Comparison of ENCODE assay signal across 17 cellular contexts in the genomic region with DNA sequence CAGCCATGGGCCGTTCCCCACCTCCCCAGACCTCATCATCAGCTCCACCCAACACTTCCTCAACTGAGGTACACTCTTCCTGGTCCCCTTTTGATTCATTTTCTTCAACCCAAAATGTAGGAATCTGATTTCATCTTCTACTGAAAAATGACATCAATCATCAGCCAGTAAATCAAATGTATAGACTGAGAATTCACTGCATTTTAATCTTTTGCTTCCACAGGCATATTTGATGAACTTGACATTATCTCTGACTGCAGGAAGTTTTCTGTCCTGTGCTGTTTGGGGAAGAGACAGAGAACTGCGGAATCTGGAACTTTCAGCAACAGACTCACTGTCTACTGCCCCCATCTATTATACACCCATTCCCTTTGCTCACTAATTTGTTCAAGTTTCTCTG. TPM values are rescaled to one million over a fixed set of nuclear protein-coding genes. Genes with fewer than 3 reads are reported as not detected.
DNase-seq lines count a peak whose midpoint lies in the region; ATAC-seq and TF ChIP-seq lines count a peak whose summit lies in the region.
"Had no signal": no experiment of that assay in that cellular context is flagged by ENCODE, and none has a peak within 500 bp of the region (broad histone marks: within the 10 kb centered on the region; RNA-seq: fewer than 3 reads in every experiment).

No MANE protein-coding gene starts in this region.

- no peaks in the 10 kb centered on the region for H3K4me1 ChIP-seq in neural progenitor cell
- H3K4me1 ChIP-seq: BLaER1 treated with 17β-estradiol and CSF1 and Interleukin-3, amounts not matched to agents 10 nM and 100 nM; Caco-2 had no signal

- peaks cover 7% of the 10 kb centered on the region for H3K4me1 Mint-ChIP-seq in activated naive CD4-positive, alpha-beta T cell treated with anti-CD3 and anti-CD28 coated beads, Interleukin-2, amount 10 ng/mL, durations not matched to agents 7 days and 5 days
- peaks cover 14 to 47% (median 25%) of the 10 kb centered on the region in 3 donors for H3K4me1 Mint-ChIP-seq in T-cell
- H3K4me1 Mint-ChIP-seq in immature natural killer cell = peaks cover 85 to 100% of the 10 kb centered on the region in 2 donors
- H3K4me1 Mint-ChIP-seq in neural progenitor cell = no peaks in the 10 kb centered on the region
- H3K4me1 Mint-ChIP-seq: H9 had no signal

- H3K4me3 Mint-ChIP-seq in activated naive CD4-positive, alpha-beta T cell treated with anti-CD3 and anti-CD28 coated beads, Interleukin-2, amount 10 ng/mL, durations not matched to agents 7 days and 5 days = no peak overlapping the region
- no peak overlapping the region for H3K4me3 Mint-ChIP-seq in T-cell
- H3K4me3 Mint-ChIP-seq in immature natural killer cell = peak overlapping the region; percentile 21 to 66 (median 57)
- no peak overlapping the region for H3K4me3 Mint-ChIP-seq in neural progenitor cell
- H3K4me3 Mint-ChIP-seq: CD8-positive, alpha-beta T cell; H9 had no signal

- H3K9me3 ChIP-seq in neural progenitor cell (ENCODE audit: low read depth) = no peaks in the 10 kb centered on the region
- H3K9me3 ChIP-seq: BLaER1 treated with 17β-estradiol and CSF1 and Interleukin-3, amounts not matched to agents 10 nM and 100 nM; Caco-2 had no signal

- peaks cover 44% of the 10 kb centered on the region for H3K36me3 Mint-ChIP-seq in activated naive CD4-positive, alpha-beta T cell treated with anti-CD3 and anti-CD28 coated beads, Interleukin-2, amount 10 ng/mL, durations not matched to agents 7 days and 5 days
- peaks cover 64% of the 10 kb centered on the region for H3K36me3 Mint-ChIP-seq in T-cell
- peaks cover 45 to 83% (median 52%) of the 10 kb centered on the region in 3 donors for H3K36me3 Mint-ChIP-seq in immature natural killer cell
- H3K36me3 Mint-ChIP-seq in neural progenitor cell = no peaks in the 10 kb centered on the region

- no peaks in the 10 kb centered on the region for H3K9me3 Mint-ChIP-seq in activated naive CD4-positive, alpha-beta T cell treated with anti-CD3 and anti-CD28 coated beads, Interleukin-2, amount 10 ng/mL, durations not matched to agents 7 days and 5 days
- H3K9me3 Mint-ChIP-seq in T-cell (no peaks in the 10 kb centered on the region), immature natural killer cell (no peaks in the 10 kb centered on the region), neural progenitor cell (no peaks in the 10 kb centered on the region)
- H3K9me3 Mint-ChIP-seq: CD8-positive, alpha-beta T cell; H9 had no signal

- no peak overlapping the region for H3K27ac ChIP-seq in neural progenitor cell
- H3K27ac ChIP-seq: BLaER1 treated with 17β-estradiol and CSF1 and Interleukin-3, amounts not matched to agents 10 nM and 100 nM had no signal

- no peaks in the 10 kb centered on the region for H3K36me3 ChIP-seq in neural progenitor cell
- H3K36me3 ChIP-seq: BLaER1 treated with 17β-estradiol and CSF1 and Interleukin-3, amounts not matched to agents 10 nM and 100 nM had no signal

- H3F3A ChIP-seq in neural progenitor cell (ENCODE audit: low read depth) = no peaks in the 10 kb centered on the region

- DNase-seq in activated naive CD4-positive, alpha-beta T cell treated with anti-CD3 and anti-CD28 coated beads, Interleukin-2, amount 10 ng/mL, durations not matched to agents 7 days and 5 days = no peak
- no peak for DNase-seq in activated naive CD4-positive, alpha-beta T cell treated with Interleukin-2 at 50 U/mL for 16 hours
- DNase-seq in T-cell = no peak
- DNase-seq in immature natural killer cell = no peak
- no peak for DNase-seq in neural progenitor cell (ENCODE audit: low spot score)
- no peak for DNase-seq in HuH-7 (ENCODE audit: low spot score)
- no peak for DNase-seq in GF-D8 (lab: John Stamatoyannopoulos, UW)
- DNase-seq: ACHN; Caco-2; CD8-positive, alpha-beta T cell; DND-41; GDM1; GOT3; H9 had no signal

- H3K27me3 ChIP-seq in neural progenitor cell = no peaks in the 10 kb centered on the region
- H3K27me3 ChIP-seq: BLaER1 treated with 17β-estradiol and CSF1 and Interleukin-3, amounts not matched to agents 10 nM and 100 nM had no signal

- no peaks in the 10 kb centered on the region for H4K20me1 ChIP-seq in neural progenitor cell (ENCODE audit: low read depth)
- H4K20me1 ChIP-seq: BLaER1 treated with 17β-estradiol and CSF1 and Interleukin-3, amounts not matched to agents 10 nM and 100 nM had no signal

- no peak overlapping the region for H3K4me2 ChIP-seq in neural progenitor cell
- H3K4me2 ChIP-seq: BLaER1 treated with 17β-estradiol and CSF1 and Interleukin-3, amounts not matched to agents 10 nM and 100 nM had no signal

- ATAC-seq in T-cell (replicated peaks in 1 of 4) = no peak
- ATAC-seq: CD8-positive, alpha-beta T cell had no signal

- no peak overlapping the region for H3K9ac ChIP-seq in neural progenitor cell
- H3K9ac ChIP-seq: BLaER1 treated with 17β-estradiol and CSF1 and Interleukin-3, amounts not matched to agents 10 nM and 100 nM had no signal

- H3K79me2 ChIP-seq in neural progenitor cell (ENCODE audit: low read depth) = no peaks in the 10 kb centered on the region

- no peak overlapping the region for H3K4me3 ChIP-seq in neural progenitor cell
- H3K4me3 ChIP-seq: BLaER1 treated with 17β-estradiol and CSF1 and Interleukin-3, amounts not matched to agents 10 nM and 100 nM had no signal

- POLR2A ChIA-PET in T-cell (lab: Charles Lee) = no interaction called here

- no peaks in the 10 kb centered on the region for H3K27me3 Mint-ChIP-seq in activated naive CD4-positive, alpha-beta T cell treated with anti-CD3 and anti-CD28 coated beads, Interleukin-2, amount 10 ng/mL, durations not matched to agents 7 days and 5 days
- H3K27me3 Mint-ChIP-seq in T-cell (no peaks in the 10 kb centered on the region), immature natural killer cell (ENCODE audit: low read depth in 3 of 3) (peaks cover 0 to 3% (median 0%) of the 10 kb centered on the region in 3 donors), neural progenitor cell (ENCODE audit: insufficient read depth, low read depth) (no peaks in the 10 kb centered on the region)

- CTCF ChIA-PET in activated naive CD4-positive, alpha-beta T cell treated with anti-CD3 and anti-CD28 coated beads, Interleukin-2, amount 10 ng/mL, durations not matched to agents 7 days and 5 days (lab: Charles Lee) = no interaction called here
- CTCF ChIA-PET in T-cell (lab: Charles Lee) = no interaction called here

- H2AFZ ChIP-seq in neural progenitor cell (replicated peaks) = no peak overlapping the region

- peak overlapping the region; percentile 1 for H3K27ac Mint-ChIP-seq in activated naive CD4-positive, alpha-beta T cell treated with anti-CD3 and anti-CD28 coated beads, Interleukin-2, amount 10 ng/mL, durations not matched to agents 7 days and 5 days
- peak overlapping the region; percentile 18 to 51 for H3K27ac Mint-ChIP-seq in T-cell
- H3K27ac Mint-ChIP-seq in immature natural killer cell = peak overlapping the region; percentile 74 to 94 (median 88)
- no peak overlapping the region for H3K27ac Mint-ChIP-seq in neural progenitor cell
- H3K27ac Mint-ChIP-seq: H9 had no signal

- TF ChIP-seq CTCF in neural progenitor cell (IDR thresholded peaks at IDR 0.05) = no peak

RNA-seq across cellular contexts. Expression of a gene that starts 7.8 kb away (rescaled TPM):
- 10 to 100 TPM; 32.6 to 65.4 (median 35.4) TPM for total RNA-seq in T-cell
- polyA plus RNA-seq in immature natural killer cell = 100 to 1,000 TPM; 141 to 290 (median 150) TPM
- total RNA-seq in neural progenitor cell (ENCODE audit: low replicate concordance) = not detected in 2 replicates
- total RNA-seq: A172, Caco-2, H9, HT-29 had no signal

Comparison
In these comparisons a context has a peak if more than half of its experiments do, and no peak if none do; other contexts are left out.
1. H3K4me3 Mint-ChIP-seq: peak in immature natural killer cell (5 of 5); none in activated naive CD4-positive, alpha-beta T cell treated with anti-CD3 and anti-CD28 coated beads, Interleukin-2, amount 10 ng/mL, durations not matched to agents 7 days and 5 days (single experiment), T-cell (0 of 3) and neural progenitor cell (single experiment).
2. RNA of a gene that starts 7.8 kb away (total RNA-seq): 32.6 to 65.4 TPM in T-cell; not detected in neural progenitor cell; every median in the first group is over 10 times any median in the second.